In the genomic region with DNA sequence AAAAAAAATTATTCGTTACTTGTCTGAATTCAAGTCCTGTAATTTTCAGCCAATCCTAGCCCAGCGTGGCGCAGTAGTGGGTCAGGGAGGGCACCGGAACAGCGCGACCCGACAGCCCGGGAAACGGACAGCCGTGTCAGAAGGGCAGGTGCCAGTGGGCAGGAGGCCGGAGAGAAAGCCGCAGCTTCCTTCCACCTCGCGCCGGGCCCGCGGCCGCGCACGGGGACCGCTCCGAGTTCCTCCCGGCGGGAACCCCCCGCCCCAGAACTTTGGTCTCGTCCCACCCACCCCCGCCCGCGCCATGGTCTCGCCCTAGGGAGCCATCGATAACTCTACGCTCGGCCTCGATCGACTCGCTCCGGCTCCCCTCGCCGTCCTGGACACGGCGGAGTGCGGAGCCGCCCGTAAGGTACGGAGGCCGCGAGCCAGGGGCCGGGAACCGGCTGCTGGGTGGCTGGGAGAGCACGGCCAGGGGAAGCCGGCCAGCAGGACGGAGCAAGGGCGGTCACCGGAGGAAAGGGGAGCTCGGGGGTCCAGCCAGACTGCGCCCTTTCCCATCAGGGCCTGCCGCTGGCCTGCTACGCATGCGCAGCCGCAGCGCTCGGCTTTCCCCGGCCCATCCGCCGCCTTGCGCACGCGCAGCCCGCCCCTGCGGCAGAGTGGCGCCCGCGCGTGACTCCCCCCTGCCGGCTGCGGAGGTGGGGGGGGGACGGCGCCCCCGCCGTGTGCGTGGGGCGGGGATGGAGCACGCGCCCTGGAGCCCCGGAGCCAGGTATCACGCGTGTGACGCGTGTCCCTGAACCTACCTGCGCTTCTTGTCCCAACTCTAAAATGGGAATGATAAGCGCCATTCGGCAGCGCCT, we compare ENCODE assay signal across 8 cellular contexts. TPM values are rescaled to one million over a fixed set of nuclear protein-coding genes. Genes with fewer than 3 reads are reported as not detected.
DNase-seq lines count a peak whose midpoint lies in the region; ATAC-seq and TF ChIP-seq lines count a peak whose summit lies in the region.

A gene with protein sequence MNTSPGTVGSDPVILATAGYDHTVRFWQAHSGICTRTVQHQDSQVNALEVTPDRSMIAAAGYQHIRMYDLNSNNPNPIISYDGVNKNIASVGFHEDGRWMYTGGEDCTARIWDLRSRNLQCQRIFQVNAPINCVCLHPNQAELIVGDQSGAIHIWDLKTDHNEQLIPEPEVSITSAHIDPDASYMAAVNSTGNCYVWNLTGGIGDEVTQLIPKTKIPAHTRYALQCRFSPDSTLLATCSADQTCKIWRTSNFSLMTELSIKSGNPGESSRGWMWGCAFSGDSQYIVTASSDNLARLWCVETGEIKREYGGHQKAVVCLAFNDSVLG (plus strand): TSS at position 351 of the 863 bp plus-strand sequence. CDS start 632 bp downstream, outside the sequence.

- H3K4me1 Mint-ChIP-seq in chondrocyte (ENCODE audit: low read depth), result peaks cover 20% of the 10 kb centered on the region

- H3K36me3 Mint-ChIP-seq in chondrocyte (ENCODE audit: low read depth), result peaks cover 7% of the 10 kb centered on the region

- H3K9me3 Mint-ChIP-seq in chondrocyte (ENCODE audit: low read depth), result no peaks in the 10 kb centered on the region

- H3K27ac ChIP-seq in layer of hippocampus (ENCODE audit: low read depth, low read length), result peak within 1 kb of the TSS; percentile 99

- DNase-seq in AG08395 (ENCODE audit: low spot score) (peak; percentile 99), NCI-H226 (peak; percentile 61), chondrocyte (ENCODE audit: low spot score) (no peak)
- DNase-seq in activated CD4-positive, alpha-beta T cell treated with anti-CD3 and anti-CD28 coated beads for 24 hours (ENCODE audit: low read depth in 2 of 2), result peak; percentile 81 to 87
- DNase-seq in stimulated activated CD4-positive, alpha-beta T cell treated with anti-CD3 and anti-CD28 coated beads, Interleukin-1b, Interleukin-23, amount 100 ng/mL, for 24 hours (ENCODE audit: low read depth in 4 of 4, low spot score in 1 of 4), result peak; percentile 77 to 85 (median 82)

- H3K27me3 Mint-ChIP-seq in chondrocyte (ENCODE audit: low read depth), result no peaks in the 10 kb centered on the region

- peak within 1 kb of the TSS; percentile 81 for H3K4me3 Mint-ChIP-seq in chondrocyte (ENCODE audit: unreplicated experiment)

- peak; percentile 93 for TF ChIP-seq POLR2A in GM18526 (IDR thresholded peaks at IDR 0.05; ENCODE audit: extremely low read depth, insufficient read length)

- H3K27me3 ChIP-seq in layer of hippocampus (ENCODE audit: control insufficient read depth, insufficient read depth, low read length), result no peaks in the 10 kb centered on the region

- peak; percentile 45 for ATAC-seq in HG03095 (IDR thresholded peaks at IDR 0.05; ENCODE audit: unreplicated experiment)

- peak; percentile 62 for TF ChIP-seq CTCF in chondrocyte (IDR thresholded peaks at IDR 0.05)

- peak within 1 kb of the TSS; percentile 82 for H3K27ac Mint-ChIP-seq in chondrocyte (ENCODE audit: unreplicated experiment)

RNA-seq across cellular contexts. Expression of the gene that starts here (rescaled TPM):
- 37.1 to 41.4 TPM (median 39.3 TPM) in 3 replicates for total RNA-seq in chondrocyte
